In the genomic region with DNA sequence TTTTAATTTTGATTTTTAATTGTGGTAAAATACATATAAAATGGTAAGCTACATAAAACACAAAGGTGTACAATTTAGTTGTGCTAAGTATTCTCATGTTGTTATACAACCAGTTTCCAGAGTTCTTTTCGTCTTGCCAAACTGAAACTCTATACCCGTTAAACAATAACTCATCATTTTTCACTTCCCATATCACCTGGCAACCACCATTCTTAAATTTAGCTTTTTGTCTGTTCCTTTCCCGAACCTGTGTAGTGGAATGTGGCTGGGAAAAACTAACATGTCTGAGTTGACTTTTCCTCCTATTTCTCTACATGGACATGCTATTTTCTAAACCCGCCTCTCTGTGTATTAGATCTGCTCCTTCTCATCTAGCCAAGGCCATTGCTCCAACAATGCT, we compare ENCODE assay signal across 1 cellular context.
TF ChIP-seq lines count a peak whose summit lies in the region.

No MANE protein-coding gene starts in this region.

TF ChIP-seq in WTC11, 78 proteins besides CTCF, POLR2A, EP300 and RAD21 (continued from another document):
- TF ChIP-seq, protein P1, sequence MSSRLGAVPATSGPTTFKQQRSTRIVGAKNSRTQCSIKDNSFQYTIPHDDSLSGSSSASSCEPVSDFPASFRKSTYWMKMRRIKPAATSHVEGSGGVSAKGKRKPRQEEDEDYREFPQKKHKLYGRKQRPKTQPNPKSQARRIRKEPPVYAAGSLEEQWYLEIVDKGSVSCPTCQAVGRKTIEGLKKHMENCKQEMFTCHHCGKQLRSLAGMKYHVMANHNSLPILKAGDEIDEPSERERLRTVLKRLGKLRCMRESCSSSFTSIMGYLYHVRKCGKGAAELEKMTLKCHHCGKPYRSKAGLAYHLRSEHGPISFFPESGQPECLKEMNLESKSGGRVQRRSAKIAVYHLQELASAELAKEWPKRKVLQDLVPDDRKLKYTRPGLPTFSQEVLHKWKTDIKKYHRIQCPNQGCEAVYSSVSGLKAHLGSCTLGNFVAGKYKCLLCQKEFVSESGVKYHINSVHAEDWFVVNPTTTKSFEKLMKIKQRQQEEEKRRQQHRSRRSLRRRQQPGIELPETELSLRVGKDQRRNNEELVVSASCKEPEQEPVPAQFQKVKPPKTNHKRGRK (CRISPR knock-in tag; IDR thresholded peaks at IDR 0.05; ENCODE audit: borderline replicate concordance): no peak
- TF ChIP-seq ZNF416 (CRISPR knock-in tag; IDR thresholded peaks at IDR 0.05): no peak
- TF ChIP-seq, protein P2, sequence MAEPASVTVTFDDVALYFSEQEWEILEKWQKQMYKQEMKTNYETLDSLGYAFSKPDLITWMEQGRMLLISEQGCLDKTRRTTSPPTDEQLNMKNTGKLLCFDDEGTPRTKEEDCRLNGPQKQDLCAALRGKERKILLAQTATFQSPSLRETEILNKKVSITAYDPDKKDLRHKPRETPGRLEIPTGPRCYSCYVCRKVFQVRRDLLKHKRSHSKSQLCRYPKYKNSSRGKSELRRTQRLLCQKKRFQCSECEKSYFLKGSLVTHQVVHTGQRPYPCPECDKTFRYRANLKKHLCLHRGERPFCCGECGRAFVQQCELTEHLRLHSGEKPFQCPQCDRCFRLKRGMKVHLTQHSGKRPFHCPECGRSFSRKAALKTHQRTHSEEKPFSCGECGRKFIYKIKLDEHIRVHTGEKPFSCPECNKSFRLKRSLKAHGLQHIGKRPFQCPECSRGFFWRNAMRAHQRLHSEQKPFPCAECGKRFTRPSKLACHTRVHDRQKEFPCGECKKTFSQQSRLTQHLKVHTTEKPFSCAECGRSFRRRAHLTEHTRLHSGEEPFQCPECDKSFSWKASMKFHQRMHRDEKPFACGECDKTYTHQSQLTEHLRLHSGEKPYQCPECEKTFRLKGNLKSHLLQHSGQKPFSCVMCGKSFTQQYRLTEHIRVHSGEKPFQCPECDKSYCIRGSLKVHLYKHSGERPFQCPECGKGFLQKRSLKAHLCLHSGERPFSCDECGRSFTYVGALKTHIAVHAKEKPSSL (CRISPR knock-in tag; conservative IDR thresholded peaks at IDR 0.05): no peak
- TF ChIP-seq NFYB (CRISPR knock-in tag; conservative IDR thresholded peaks at IDR 0.05; ENCODE audit: low read depth): no peak
TF ChIP-seq in WTC11: peak in this region for 0.
